ENCODE assay signal across 17 cellular contexts in the genomic region with DNA sequence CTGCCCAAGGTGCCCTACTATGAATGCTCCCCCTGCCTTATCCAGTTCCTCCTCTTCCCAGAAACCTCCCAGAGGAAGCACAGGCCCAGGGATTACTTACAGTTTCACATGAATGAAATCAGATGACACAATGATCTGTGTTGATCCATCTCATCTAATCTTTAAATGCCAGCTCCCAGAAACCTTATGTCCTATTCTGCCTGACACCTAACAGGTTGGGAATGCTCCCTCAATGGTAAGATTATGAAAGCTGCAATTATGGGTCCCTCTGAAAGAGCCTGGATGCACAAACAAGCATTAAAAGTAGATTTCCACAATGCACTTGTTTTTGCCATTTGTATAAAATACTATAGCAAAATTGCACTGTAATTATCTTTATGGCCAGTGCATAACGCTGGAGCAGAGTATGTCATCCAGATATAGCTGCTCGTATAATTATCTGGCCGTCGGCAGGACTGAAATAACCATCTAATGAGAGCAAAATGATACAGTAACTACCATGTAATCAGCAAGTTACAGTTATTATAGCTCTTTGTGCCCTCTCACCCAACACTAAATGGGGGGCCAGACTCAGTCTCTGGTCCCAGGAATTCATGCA. TPM values are rescaled to one million over a fixed set of nuclear protein-coding genes. Genes with fewer than 3 reads are reported as not detected.
"Had no signal": no experiment of that assay in that cellular context is flagged by ENCODE, and none has a peak within 500 bp of the region (broad histone marks: within the 10 kb centered on the region; RNA-seq: fewer than 3 reads in every experiment).

No MANE protein-coding gene starts in this region.

- H3K4me3 Mint-ChIP-seq: activated naive CD8-positive, alpha-beta T cell treated with anti-CD3 and anti-CD28 coated beads for 36 hours; brain had no signal

- H3K4me3 ChIP-seq: coronary artery, esophagus squamous epithelium, left lung, pancreas had no signal

- H3K27ac ChIP-seq: coronary artery, esophagus squamous epithelium, left lung, pancreas had no signal

- H3K9me3 Mint-ChIP-seq: activated naive CD8-positive, alpha-beta T cell treated with anti-CD3 and anti-CD28 coated beads for 36 hours; activated T-helper 2 cell treated with anti-CD3 and anti-CD28 coated beads, Interferon-gamma antibody, Interleukin-2, Interleukin-4, amounts not matched to agents 10 μg/mL and 5 μg/mL and 100 μg/mL, durations not matched to agents 14 hours and 24 hours and 36 hours; central memory CD8-positive, alpha-beta T cell; naive B cell had no signal

- DNase-seq: activated CD8-positive, alpha-beta memory T cell treated with anti-CD3 and anti-CD28 coated beads, Interleukin-2, amount 50 U/mL, for 48 hours; activated naive CD8-positive, alpha-beta T cell treated with anti-CD3 and anti-CD28 coated beads for 36 hours; esophagus squamous epithelium; hippocampal formation; left lung; naive B cell; pancreas; stimulated activated CD4-positive, alpha-beta T cell treated with anti-CD3 and anti-CD28 coated beads, Interleukin-1b, Interleukin-23, amount 100 ng/mL, for 48 hours had no signal

- FAIRE-seq: endothelial cell of umbilical vein, keratinocyte, pancreas had no signal

- H3K9me3 ChIP-seq: esophagus squamous epithelium, left lung, pancreas had no signal

- ATAC-seq: left lung, pancreas had no signal

- H3K4me1 ChIP-seq: pancreas had no signal

- H3K27ac Mint-ChIP-seq: activated naive CD8-positive, alpha-beta T cell treated with anti-CD3 and anti-CD28 coated beads for 36 hours; brain had no signal

- H3K36me3 ChIP-seq: esophagus squamous epithelium, left lung, pancreas had no signal

- H3K36me3 Mint-ChIP-seq: activated naive CD8-positive, alpha-beta T cell treated with anti-CD3 and anti-CD28 coated beads for 36 hours; brain; naive B cell had no signal

- H3K27me3 ChIP-seq: pancreas had no signal

RNA-seq across cellular contexts. Expression of a gene that starts 5.6 kb away (rescaled TPM):
- total RNA-seq: activated T-helper 2 cell treated with anti-CD3 and anti-CD28 coated beads, Interferon-gamma antibody, Interleukin-2, Interleukin-4, amounts not matched to agents 10 μg/mL and 5 μg/mL and 100 μg/mL, durations not matched to agents 14 hours and 24 hours and 36 hours; endothelial cell of umbilical vein; esophagus squamous epithelium; glomerular endothelial cell; left lung; mononuclear cell; pancreas; ureter had no signal
- polyA plus RNA-seq: endothelial cell of umbilical vein, keratinocyte had no signal

RNA-seq across cellular contexts. Expression of a gene that starts 39.2 kb away (rescaled TPM):
- total RNA-seq: endothelial cell of umbilical vein, glomerular endothelial cell had no signal
- polyA plus RNA-seq: endothelial cell of umbilical vein had no signal

RNA-seq across cellular contexts. Expression of a gene that starts 53.3 kb away (rescaled TPM):
- total RNA-seq: glomerular endothelial cell had no signal
